ENCODE assay signal across 8 cellular contexts in the genomic region with DNA sequence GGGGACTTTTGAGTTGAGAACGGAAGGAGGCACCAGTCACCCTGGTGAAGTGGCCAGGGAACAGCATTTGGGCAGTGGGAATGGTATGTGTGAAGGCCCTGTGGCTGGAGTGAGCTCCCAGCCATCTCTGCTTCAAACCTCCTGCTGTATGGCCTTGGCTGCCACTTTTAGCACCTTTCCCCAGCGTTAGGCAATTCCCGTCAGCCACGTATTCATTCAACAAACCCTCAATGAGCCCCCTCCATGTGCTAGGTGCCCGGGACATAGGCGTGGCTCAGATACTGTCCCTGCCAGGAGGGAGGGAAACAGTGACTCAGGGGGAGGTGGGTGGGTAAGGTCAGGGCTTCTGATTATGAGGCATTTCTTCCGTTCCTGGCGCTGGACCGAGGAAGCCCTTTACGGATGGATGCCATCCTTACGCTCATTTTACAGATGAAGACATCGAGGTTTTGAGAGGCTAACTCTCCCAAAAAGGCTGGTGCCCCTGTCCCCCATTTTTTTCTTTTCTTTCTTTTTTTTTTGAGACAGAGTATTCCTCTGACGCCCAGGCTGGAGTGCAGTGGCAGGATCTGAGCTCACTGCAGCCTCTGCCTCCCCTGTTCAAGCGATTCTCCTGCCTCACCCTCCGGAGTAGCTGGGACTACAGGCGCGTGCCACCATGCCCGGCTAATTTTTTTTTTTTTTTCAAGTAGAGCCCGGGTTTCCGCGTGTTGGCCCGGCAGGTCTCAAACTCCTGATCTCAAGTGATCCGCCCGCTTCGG. TPM values are rescaled to one million over a fixed set of nuclear protein-coding genes. Genes with fewer than 3 reads are reported as not detected.
DNase-seq lines count a peak whose midpoint lies in the region; ATAC-seq, FAIRE-seq and TF ChIP-seq lines count a peak whose summit lies in the region.

No MANE protein-coding gene starts in this region.

- no peak overlapping the region for H2AK5ac ChIP-seq in H1 (ENCODE audit: low read depth, low read length)

- intact Hi-C loops in sciatic nerve (cut with DNase I) = loop anchor here (10.0 kb wide), 1 partner anchor 109 kb away; no protein-coding TSS in a partner anchor

- no peak overlapping the region for H4K8ac ChIP-seq in H1 (ENCODE audit: extremely low read depth, insufficient read depth, low read length)

- DNase-seq in GM12864 (ENCODE audit: low read depth) (no peak), RCC 7860 (ENCODE audit: low spot score) (peak; percentile 70), H1 (ENCODE audit: low read depth in 1 of 2, low spot score in 2 of 2) (no peak), sciatic nerve (ENCODE audit: low spot score) (peak; percentile 58), DMS79 (lab: John Stamatoyannopoulos, UW) (no peak), GM03348 (ENCODE audit: low spot score) (no peak)
- no peak for DNase-seq in activated CD4-positive, alpha-beta T cell treated with anti-CD3 and anti-CD28 coated beads, Interleukin-2, amount 50 U/mL, for 4 hours

- H3K79me2 ChIP-seq in H1 (ENCODE audit: control insufficient read depth in 1 of 2, insufficient read depth in 2 of 2, low read length in 2 of 2) = no peaks in the 10 kb centered on the region

- no peak overlapping the region for H3K14ac ChIP-seq in H1 (ENCODE audit: insufficient read length)

- H2AFZ ChIP-seq in H1 (ENCODE audit: low read length) = no peak overlapping the region

- TF ChIP-seq RAD21 in H1 (IDR thresholded peaks at IDR 0.05 in 1 of 2, conservative IDR thresholded peaks at IDR 0.05 in 1 of 2; ENCODE audit: low read depth in 2 of 2, low read length in 2 of 2) = no peak

- peaks cover 0 to 6% (median 3%) of the 10 kb centered on the region in 4 experiments; a peak in 6 of 7 replicates for H3K4me1 ChIP-seq in H1 (replicated peaks in 1 of 4; ENCODE audit: control insufficient read depth in 3 of 4, insufficient read depth in 4 of 4, low read length in 3 of 4)

- no peak for TF ChIP-seq EP300 in H1 (IDR thresholded peaks at IDR 0.05; ENCODE audit: borderline replicate concordance in 1 of 2, low read depth in 2 of 2, low read length in 2 of 2)

- no peak overlapping the region for H3K18ac ChIP-seq in H1 (ENCODE audit: extremely low read depth, low read length)

- peaks cover 2 to 3% of the 10 kb centered on the region in 2 experiments for H4K20me1 ChIP-seq in H1 (replicated peaks in 1 of 2; ENCODE audit: control insufficient read depth in 1 of 2, insufficient read depth in 2 of 2, low read length in 2 of 2)

- H3K27me3 ChIP-seq in H1 (replicated peaks in 1 of 4; ENCODE audit: control insufficient read depth in 3 of 4, extremely low read depth in 1 of 4, insufficient read depth in 3 of 4, low read length in 3 of 4) = no peaks in the 10 kb centered on the region

- peaks cover 3% of the 10 kb centered on the region; the same call in 1 of the 2 replicates for H3K23me2 ChIP-seq in H1 (ENCODE audit: low read depth, low read length)

- H3K27ac ChIP-seq in H1 (ENCODE audit: low read depth, low read length) = no peak overlapping the region

- no peak for ATAC-seq in sciatic nerve
- no peak for ATAC-seq in HG02981 (IDR thresholded peaks at IDR 0.05; ENCODE audit: unreplicated experiment)

- no peak overlapping the region for H3K23ac ChIP-seq in H1 (ENCODE audit: insufficient read length)

- no peak for TF ChIP-seq CTCF in GM12864 (IDR thresholded peaks at IDR 0.05; ENCODE audit: low read depth, low read length, missing control alignments)
- no peak for TF ChIP-seq CTCF in H1 (IDR thresholded peaks at IDR 0.05; ENCODE audit: control extremely low read depth in 1 of 3, insufficient read depth in 1 of 3, low read depth in 1 of 3, low read length in 3 of 3)

- no peak overlapping the region for H2BK120ac ChIP-seq in H1 (replicated peaks; ENCODE audit: low read depth, low read length)

- no peak overlapping the region for H2BK15ac ChIP-seq in H1 (ENCODE audit: low read length)

- peak; percentile 84 for FAIRE-seq in RCC 7860 (lab: Jason Lieb, UNC)
- FAIRE-seq in H1 (lab: Jason Lieb, UNC) = no peak

- H2BK12ac ChIP-seq in H1 (ENCODE audit: low read depth, low read length) = no peak overlapping the region; the same call in 1 of the 2 replicates

- H3K79me1 ChIP-seq in H1 (ENCODE audit: low read depth, low read length) = peaks cover 2% of the 10 kb centered on the region

- H3K9me3 ChIP-seq in H1 (ENCODE audit: insufficient read depth in 2 of 2, low read depth in 1 of 2, low read length in 1 of 2) = no peaks in the 10 kb centered on the region

- H4K91ac ChIP-seq in H1 (replicated peaks; ENCODE audit: insufficient read length, low read length) = no peak overlapping the region

- H2BK20ac ChIP-seq in H1 (ENCODE audit: low read length) = no peak overlapping the region

- peak overlapping the region; percentile 23 to 62; a peak in 1 of 4 replicates for H3K4me2 ChIP-seq in H1 (ENCODE audit: insufficient read depth in 1 of 2, low read depth in 2 of 2, low read length in 2 of 2)

- 90% methylated on average over 19 of the region's 25 CpGs; no CpG with 5 or more reads in 1 of the 2 experiments for WGBS in H1 (ENCODE audit: extremely low coverage in 1 of 2, insufficient coverage in 1 of 2, insufficient read length in 1 of 2, insufficient replicate concordance in 2 of 2, low coverage in 1 of 2, low lambda C conversion rate in 2 of 2, missing lambda C conversion rate in 1 of 2), 2 experiments

- TF ChIP-seq POLR2A in H1 (IDR thresholded peaks at IDR 0.05; ENCODE audit: control extremely low read depth in 1 of 2, low read depth in 2 of 2, low read length in 2 of 2) = no peak

- peak overlapping the region; percentile 54; the same call in 1 of the 2 replicates for H3K4me3 ChIP-seq in GM12864 (ENCODE audit: low read depth, low read length)
- peak overlapping the region in 1 of 4 experiments; percentile 63; a peak in 2 of 8 replicates for H3K4me3 ChIP-seq in H1 (ENCODE audit: extremely low read depth in 1 of 4, insufficient read depth in 2 of 4, low read depth in 3 of 4, low read length in 4 of 4)

- H3K56ac ChIP-seq in H1 (replicated peaks; ENCODE audit: insufficient read length, low read depth, low read length) = no peak overlapping the region

- POLR2A ChIA-PET in H1 (lab: Charles Lee; ENCODE audit: partially characterized antibody) = interaction anchor here (0.6 to 3.3 kb wide), 6 partner anchors 13 to 249 kb away, joined by 3 to 20 read pairs (median 4); no protein-coding TSS in a partner anchor

- no peak overlapping the region for H2BK5ac ChIP-seq in H1 (ENCODE audit: low read depth, low read length)

- CTCF ChIA-PET in H1 (lab: Charles Lee; ENCODE audit: partially characterized antibody) = interaction anchor here (0.5 to 5.1 kb wide), 22 partner anchors 8 to 231 kb away, joined by 3 to 68 read pairs (median 5); no protein-coding TSS in a partner anchor

- H3K36me3 ChIP-seq in H1 (ENCODE audit: control insufficient read depth in 2 of 4, insufficient read depth in 4 of 4, low read length in 3 of 4) = peaks cover 0 to 10% (median 3%) of the 10 kb centered on the region in 4 experiments; a peak in 3 of 8 replicates

- H4K5ac ChIP-seq in H1 (ENCODE audit: insufficient read length, low read depth, low read length) = no peak overlapping the region

- H3K9ac ChIP-seq in H1 (replicated peaks in 1 of 4; ENCODE audit: extremely low read depth in 1 of 4, low read depth in 3 of 4, low read length in 3 of 4) = no peak overlapping the region

- H3K4ac ChIP-seq in H1 (replicated peaks; ENCODE audit: insufficient read length, low read depth, low read length) = no peak overlapping the region

TF ChIP-seq in H1, 55 proteins besides CTCF, POLR2A, EP300 and RAD21:
- TF ChIP-seq KDM1A (IDR thresholded peaks at IDR 0.05; ENCODE audit: borderline replicate concordance, low read length) (0 out of 2 replicates have a peak, but pooled peaks have one; percentile 3), TAF7 (optimal IDR thresholded peaks at IDR 0.05; ENCODE audit: borderline replicate concordance, low read depth, low read length) (no peak)

RNA-seq across cellular contexts. Expression of a gene that starts 37.5 kb away (rescaled TPM):
- 28.8 and 29.8 TPM in 2 replicates for total RNA-seq in H1 (2021; fragmentation: NEBNext Ultra II Directional; extraction: Animal tissue kit (Norgen Biotek cat#: 25700))
- polyA plus RNA-seq in H1 (2011; rRNA removed) = 27.6 and 35.4 TPM in 2 replicates
- 25.1 TPM for polyA plus RNA-seq in H1 (2011; cell fraction: cytosol; rRNA removed)
- 100 TPM for polyA plus RNA-seq in H1 (2011; cell fraction: nucleus; rRNA removed)
- 19.4 to 31.2 TPM (median 26.5 TPM) in 4 replicates for polyA plus RNA-seq in H1 (2012, experiment 1 of 2)
- polyA plus RNA-seq in H1 (2012, experiment 2 of 2) = 20.4 TPM
- 17.9 TPM for polyA plus RNA-seq in H1 (2013, experiment 1 of 2)
- polyA plus RNA-seq in H1 (2013, experiment 2 of 2) = 15.1 TPM
- 28.2 and 38.4 TPM in 2 replicates for polyA minus RNA-seq in H1 (2011; rRNA and poly(A)+ RNA removed)
- 28.6 TPM for polyA minus RNA-seq in H1 (2011; cell fraction: cytosol; rRNA and poly(A)+ RNA removed)
- polyA minus RNA-seq in H1 (2011; cell fraction: nucleus; rRNA and poly(A)+ RNA removed) = 41.9 TPM
- 23.7 TPM for total RNA-seq in sciatic nerve

Comparison
In these comparisons a context has a peak if more than half of its experiments do, and no peak if none do; other contexts are left out.
1. DNase-seq: peak in RCC 7860 (single experiment) and sciatic nerve (single experiment); none in GM12864 (single experiment), H1 (0 of 2), DMS79 (single experiment), GM03348 (single experiment) and activated CD4-positive, alpha-beta T cell treated with anti-CD3 and anti-CD28 coated beads, Interleukin-2, amount 50 U/mL, for 4 hours (0 of 2).